25 cellular contexts compared by ENCODE assay signal in the genomic region with DNA sequence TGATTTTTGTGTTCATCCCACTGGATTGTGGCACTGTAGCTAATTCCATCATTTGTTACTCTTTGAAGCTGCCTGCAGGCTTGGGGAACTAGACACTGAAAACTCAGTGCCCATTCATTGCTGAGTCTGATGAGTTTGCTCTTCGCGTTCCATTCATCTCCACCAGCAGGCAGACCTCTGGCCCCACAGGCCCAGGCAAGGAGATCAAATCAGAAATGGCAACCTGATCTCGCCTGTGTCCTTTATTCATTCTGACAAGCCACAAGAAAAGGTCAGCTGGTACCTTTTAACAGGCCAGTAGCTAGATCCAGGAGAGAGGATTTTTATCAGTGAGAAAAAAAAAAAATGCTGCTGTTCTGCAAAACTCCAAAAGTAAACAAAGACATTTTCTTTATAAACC.
"Had no signal": no experiment of that assay in that cellular context is flagged by ENCODE, and none has a peak within 500 bp of the region (broad histone marks: within the 10 kb centered on the region; RNA-seq: fewer than 3 reads in every experiment).

No MANE protein-coding gene starts in this region.

- H3K27me3 ChIP-seq: SJSA1 had no signal

- H3K4me3 ChIP-seq: K562, SJSA1 had no signal

- H3K4me1 ChIP-seq: SJSA1 had no signal

- H3K27ac ChIP-seq: SJSA1 had no signal

- DNase-seq: activated B cell treated with CpG ODN at 0.5 μM for 24 hours; activated CD4-positive, alpha-beta T cell treated with anti-CD3 and anti-CD28 coated beads for 1 hour; activated CD4-positive, alpha-beta T cell treated with anti-CD3 and anti-CD28 coated beads, Interleukin-2, amount 10 ng/mL, durations not matched to agents 24 days and 14 days; activated CD4-positive, alpha-beta T cell treated with anti-CD3 and anti-CD28 coated beads, Interleukin-2, amount 50 U/mL, for 48 hours; activated CD8-positive, alpha-beta memory T cell treated with anti-CD3 and anti-CD28 coated beads, Interleukin-2, amount 10 ng/mL, durations not matched to agents 7 days and 5 days; activated effector memory CD4-positive, alpha-beta T cell treated with Interleukin-2 at 50 U/mL for 16 hours; activated naive CD4-positive, alpha-beta T cell; activated T-cell treated with anti-CD3 and anti-CD28 coated beads, Interleukin-2, amount 50 U/mL, for 24 hours; aorta; central memory CD4-positive, alpha-beta T cell; Karpas-422; MM.1S; NCI-H1694 treated with DMSO at 0.1 percent for 48 hours; NCI-H2029 treated with DMSO at 0.1 percent for 48 hours; NCI-H2171 treated with DMSO at 0.1 percent for 48 hours; NCI-H226; NCI-H510A treated with DMSO at 0.1 percent for 48 hours; NCI-H774; NK-92 treated with Interleukin-12 subunit alpha and Interleukin-12 subunit beta, amount 100 ng/mL, for 24 hours; OCI-M1; RPMI8226; T-helper 17 cell; T-helper 9 cell had no signal

- H3K36me3 ChIP-seq: SJSA1 had no signal

- H3K9me3 ChIP-seq: SJSA1 had no signal
